In the genomic region with DNA sequence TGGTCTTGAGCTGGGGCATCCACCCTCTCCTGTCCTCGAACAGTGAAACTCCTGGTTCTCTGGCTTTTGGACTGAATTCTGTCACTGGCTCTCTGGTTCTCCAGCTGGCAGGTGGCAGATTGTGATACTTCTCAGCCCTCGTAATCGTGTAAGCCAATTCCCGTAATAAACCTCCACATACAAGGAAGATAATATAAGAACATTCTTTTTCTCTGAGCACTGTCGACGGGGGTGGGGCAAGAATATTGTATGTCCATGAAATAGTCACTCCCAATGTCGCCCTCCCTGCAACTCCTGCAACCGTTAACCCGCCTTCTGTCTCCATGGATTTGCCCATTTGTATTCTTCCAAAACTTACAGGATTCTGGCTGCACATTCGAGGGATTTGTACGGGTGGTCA, we compare ENCODE assay signal across 25 cellular contexts.
"Had no signal": no experiment of that assay in that cellular context is flagged by ENCODE, and none has a peak within 500 bp of the region (broad histone marks: within the 10 kb centered on the region; RNA-seq: fewer than 3 reads in every experiment).

No MANE protein-coding gene starts in this region.

- H3K9me3 ChIP-seq: neutrophil, pancreas, psoas muscle, right lobe of liver, sigmoid colon, stomach, thoracic aorta, thyroid gland, upper lobe of left lung, vagina had no signal

- H3K36me3 ChIP-seq: neutrophil, pancreas, right lobe of liver, sigmoid colon, stomach, thoracic aorta, thyroid gland, tibial nerve, upper lobe of left lung, vagina had no signal

- H3K4me3 ChIP-seq: pancreas, psoas muscle, right lobe of liver, sigmoid colon, stomach, thoracic aorta, thyroid gland, tibial nerve, upper lobe of left lung, vagina had no signal

- H3K4me1 ChIP-seq: pancreas, psoas muscle, sigmoid colon, thyroid gland, vagina had no signal

- DNase-seq: nephron progenitor cell; nucleus accumbens; psoas muscle; right cardiac atrium; sigmoid colon; small intestine; stimulated activated CD4-positive, alpha-beta T cell treated with anti-CD3 and anti-CD28 coated beads, Interleukin-15, amount 100 ng/mL, for 24 hours; stimulated activated CD4-positive, alpha-beta T cell treated with anti-CD3 and anti-CD28 coated beads, Interleukin-2, amount 100 ng/mL, for 24 hours; stimulated activated CD4-positive, alpha-beta T cell treated with anti-CD3 and anti-CD28 coated beads, Interleukin-2, amount 100 ng/mL, for 48 hours; stimulated activated CD4-positive, alpha-beta T cell treated with anti-CD3 and anti-CD28 coated beads, Interleukin-4, amount 100 ng/mL, for 24 hours; stimulated activated naive B cell treated with anti-CD40 and anti-IgM and Interleukin-4, amounts not matched to agents 10 μg/mL and 1 μg/mL and 100 μg/mL, for 72 hours; stimulated activated naive CD4-positive, alpha-beta T cell treated with Interleukin-2 at 50 U/mL for 16 hours; stomach; thyroid gland; trophoblast cell; upper lobe of left lung had no signal

- H3K27me3 ChIP-seq: pancreas, right lobe of liver, thyroid gland, upper lobe of left lung, vagina had no signal

- FAIRE-seq: pancreas, small intestine, urothelium cell line had no signal

- H3K27ac ChIP-seq: neutrophil, pancreas, psoas muscle, right lobe of liver, sigmoid colon, stomach, thoracic aorta, thyroid gland, tibial nerve, upper lobe of left lung, vagina had no signal

- ATAC-seq: natural killer cell treated with Interleukin-12 subunit alpha and Interleukin-12 subunit beta and Interleukin-15 and Interleukin-18, amount 100 ng/mL, for 72 hours; pancreas; psoas muscle; right cardiac atrium; right lobe of liver; stimulated activated effector memory CD8-positive, alpha-beta T cell treated with anti-CD3 and anti-CD28 coated beads, Interleukin-12 subunit alpha, Interleukin-12 subunit beta, amount 100 ng/mL, for 72 hours; stimulated activated naive B cell treated with anti-CD40 and anti-IgM and Interleukin-4, amounts not matched to agents 10 μg/mL and 1 μg/mL and 100 μg/mL, for 72 hours had no signal
